ENCODE assay signal across 18 cellular contexts in the genomic region with DNA sequence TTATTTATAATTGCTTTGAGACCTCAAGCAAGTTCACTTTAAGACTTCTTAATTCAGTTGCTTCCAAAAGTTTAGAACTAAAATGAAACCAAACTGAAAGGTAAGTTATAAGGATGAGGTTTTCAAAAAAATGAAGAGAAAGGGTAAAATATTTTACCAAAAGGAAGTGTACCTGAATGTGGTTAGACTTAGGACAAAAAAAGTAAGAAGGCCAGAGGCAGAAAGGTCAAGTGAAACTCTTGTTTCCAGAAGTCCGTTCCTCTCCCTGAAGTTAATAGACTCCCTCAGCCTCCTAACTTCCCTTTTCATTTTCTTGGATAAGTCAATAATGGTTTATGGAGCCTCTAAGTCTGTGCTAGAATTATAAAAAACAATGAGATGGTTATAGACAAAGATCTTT. TPM values are rescaled to one million over a fixed set of nuclear protein-coding genes. Genes with fewer than 3 reads are reported as not detected.
DNase-seq lines count a peak whose midpoint lies in the region; ATAC-seq and TF ChIP-seq lines count a peak whose summit lies in the region.
"Had no signal": no experiment of that assay in that cellular context is flagged by ENCODE, and none has a peak within 500 bp of the region (broad histone marks: within the 10 kb centered on the region; RNA-seq: fewer than 3 reads in every experiment).

No MANE protein-coding gene starts in this region.

- no peaks in the 10 kb centered on the region for H3K27me3 Mint-ChIP-seq in activated naive CD4-positive, alpha-beta T cell treated with anti-CD3 and anti-CD28 coated beads, Interleukin-2, amount 50 U/mL, for 24 hours
- no peaks in the 10 kb centered on the region for H3K27me3 Mint-ChIP-seq in T-helper 17 cell
- no peaks in the 10 kb centered on the region for H3K27me3 Mint-ChIP-seq in stimulated activated naive CD8-positive, alpha-beta T cell treated with anti-CD3 and anti-CD28 coated beads, Interleukin-15, amount 100 ng/mL, for 72 hours

- peaks cover 36% of the 10 kb centered on the region for H3K36me3 Mint-ChIP-seq in activated naive CD4-positive, alpha-beta T cell treated with anti-CD3 and anti-CD28 coated beads, Interleukin-2, amount 50 U/mL, for 24 hours
- peaks cover 4% of the 10 kb centered on the region for H3K36me3 Mint-ChIP-seq in T-helper 17 cell (ENCODE audit: low read depth)
- H3K36me3 Mint-ChIP-seq: WTC11 had no signal

- no peak for TF ChIP-seq CTCF in brain microvascular endothelial cell (IDR thresholded peaks at IDR 0.05; ENCODE audit: low read depth, low read length, missing control alignments)
- no peak for TF ChIP-seq CTCF in right atrium auricular region (IDR thresholded peaks at IDR 0.05)
- TF ChIP-seq CTCF in upper lobe of right lung (IDR thresholded peaks at IDR 0.05): no peak

- H3K4me3 ChIP-seq in brain microvascular endothelial cell (ENCODE audit: low read depth, low read length): no peak overlapping the region
- no peak overlapping the region for H3K4me3 ChIP-seq in right atrium auricular region
- no peak overlapping the region for H3K4me3 ChIP-seq in upper lobe of right lung
- H3K4me3 ChIP-seq: upper lobe of left lung had no signal

- intact Hi-C loops in upper lobe of right lung (cut with DNase I): no loop called here

- H3K9me3 ChIP-seq in T-helper 17 cell (ENCODE audit: control insufficient read depth, low read length, poor library complexity, severe bottlenecking) (no peaks in the 10 kb centered on the region), right atrium auricular region (no peaks in the 10 kb centered on the region), upper lobe of right lung (no peaks in the 10 kb centered on the region)
- H3K9me3 ChIP-seq: upper lobe of left lung had no signal

- H3K27me3 ChIP-seq in brain microvascular endothelial cell (replicated peaks) (no peaks in the 10 kb centered on the region), right atrium auricular region (no peaks in the 10 kb centered on the region), upper lobe of right lung (no peaks in the 10 kb centered on the region)
- H3K27me3 ChIP-seq: upper lobe of left lung had no signal

- in situ Hi-C loops in brain microvascular endothelial cell (cut with HindIII; ENCODE audit: low pct_ligation_motif_present, low sequenced_read_pairs): no loop called here

- H3K36me3 ChIP-seq in brain microvascular endothelial cell (replicated peaks) (no peaks in the 10 kb centered on the region), right atrium auricular region (no peaks in the 10 kb centered on the region), upper lobe of right lung (no peaks in the 10 kb centered on the region)
- H3K36me3 ChIP-seq: upper lobe of left lung had no signal

- ATAC-seq in GM21786 (IDR thresholded peaks at IDR 0.05; ENCODE audit: unreplicated experiment) (peak; percentile 66), T-helper 17 cell (no peak), upper lobe of right lung (no peak)
- ATAC-seq in stimulated activated naive CD8-positive, alpha-beta T cell treated with anti-CD3 and anti-CD28 coated beads, Interleukin-15, amount 100 ng/mL, for 72 hours: no peak
- ATAC-seq: right cardiac atrium, WTC11 had no signal

- DNase-seq in activated naive CD4-positive, alpha-beta T cell (lab: John Stamatoyannopoulos, UW): no peak
- no peak for DNase-seq in T-helper 17 cell
- no peak for DNase-seq in stimulated activated naive CD8-positive, alpha-beta T cell treated with anti-CD3 and anti-CD28 coated beads, Interleukin-15, amount 100 ng/mL, for 72 hours
- no peak for DNase-seq in brain microvascular endothelial cell
- no peak for DNase-seq in right atrium auricular region (ENCODE audit: low spot score)
- no peak for DNase-seq in upper lobe of right lung
- DNase-seq: DND-41; effector CD8-positive, alpha-beta T cell; NCI-H2107; right cardiac atrium; stimulated activated CD4-positive, alpha-beta T cell treated with anti-CD3 and anti-CD28 coated beads, Interleukin-1b, Interleukin-23, amount 100 ng/mL, for 48 hours; upper lobe of left lung had no signal

- H3K4me3 Mint-ChIP-seq in activated naive CD4-positive, alpha-beta T cell treated with anti-CD3 and anti-CD28 coated beads, Interleukin-2, amount 50 U/mL, for 24 hours: peak overlapping the region; percentile 11
- H3K4me3 Mint-ChIP-seq in T-helper 17 cell: peak overlapping the region; percentile 51
- H3K4me3 Mint-ChIP-seq in stimulated activated naive CD8-positive, alpha-beta T cell treated with anti-CD3 and anti-CD28 coated beads, Interleukin-15, amount 100 ng/mL, for 72 hours: peak overlapping the region in 1 of 2 donors; percentile 58
- H3K4me3 Mint-ChIP-seq: neural crest cell, WTC11 had no signal

- H3K27ac Mint-ChIP-seq in activated naive CD4-positive, alpha-beta T cell treated with anti-CD3 and anti-CD28 coated beads, Interleukin-2, amount 50 U/mL, for 24 hours: peak overlapping the region; percentile 82
- peak overlapping the region; percentile 83 for H3K27ac Mint-ChIP-seq in T-helper 17 cell
- H3K27ac Mint-ChIP-seq in stimulated activated naive CD8-positive, alpha-beta T cell treated with anti-CD3 and anti-CD28 coated beads, Interleukin-15, amount 100 ng/mL, for 72 hours: peak overlapping the region; percentile 9 to 21
- H3K27ac Mint-ChIP-seq: WTC11 had no signal

- H3K27ac ChIP-seq in brain microvascular endothelial cell (no peak overlapping the region), right atrium auricular region (no peak overlapping the region), upper lobe of right lung (no peak overlapping the region)
- H3K27ac ChIP-seq: upper lobe of left lung had no signal

- H3K9me3 Mint-ChIP-seq in activated naive CD4-positive, alpha-beta T cell treated with anti-CD3 and anti-CD28 coated beads, Interleukin-2, amount 50 U/mL, for 24 hours: peaks cover 9% of the 10 kb centered on the region
- no peaks in the 10 kb centered on the region for H3K9me3 Mint-ChIP-seq in stimulated activated naive CD8-positive, alpha-beta T cell treated with anti-CD3 and anti-CD28 coated beads, Interleukin-15, amount 100 ng/mL, for 72 hours

- peaks cover 73% of the 10 kb centered on the region for H3K4me1 Mint-ChIP-seq in activated naive CD4-positive, alpha-beta T cell treated with anti-CD3 and anti-CD28 coated beads, Interleukin-2, amount 50 U/mL, for 24 hours
- peaks cover 43% of the 10 kb centered on the region for H3K4me1 Mint-ChIP-seq in T-helper 17 cell
- H3K4me1 Mint-ChIP-seq in stimulated activated naive CD8-positive, alpha-beta T cell treated with anti-CD3 and anti-CD28 coated beads, Interleukin-15, amount 100 ng/mL, for 72 hours: peaks cover 59% of the 10 kb centered on the region

- H3K4me1 ChIP-seq in right atrium auricular region (no peaks in the 10 kb centered on the region), upper lobe of right lung (no peaks in the 10 kb centered on the region)
- H3K4me1 ChIP-seq: upper lobe of left lung had no signal

RNA-seq across cellular contexts. Expression of a gene that starts 16.6 kb away (rescaled TPM):
- total RNA-seq in T-helper 17 cell: 10 to 100 TPM in 1 of 2 donors, 1 to 10 TPM in 1; 9.4 to 16.0 TPM
- not detected for total RNA-seq in right atrium auricular region
- 0.78 TPM for total RNA-seq in upper lobe of right lung
- total RNA-seq: lung microvascular endothelial cell, neural crest cell, SK-MEL-5, WTC11 had no signal

Comparison
In these comparisons a context has a peak if more than half of its experiments do, and no peak if none do; other contexts are left out.
1. H3K27ac Mint-ChIP-seq: peak in every context shown above with its lines; median percentile 83 in T-helper 17 cell; 82 in activated naive CD4-positive, alpha-beta T cell treated with anti-CD3 and anti-CD28 coated beads, Interleukin-2, amount 50 U/mL, for 24 hours; 15 in stimulated activated naive CD8-positive, alpha-beta T cell treated with anti-CD3 and anti-CD28 coated beads, Interleukin-15, amount 100 ng/mL, for 72 hours.